ENCODE assay signal across 21 cellular contexts in genomic region chr15:95410757-95411156, GRCh38.
"Had no signal": no experiment of that assay in that cellular context is flagged by ENCODE, and none has a peak within 500 bp of the region (broad histone marks: within the 10 kb centered on the region; RNA-seq: fewer than 3 reads in every experiment).

No MANE protein-coding gene starts in this region.

- H3K27ac ChIP-seq: colonic mucosa, prostate gland, sigmoid colon, WERI-Rb-1 had no signal

- H3K4me1 ChIP-seq: colonic mucosa, prostate gland had no signal

- H3K4me3 ChIP-seq: ascending aorta, colonic mucosa, lung, mucosa of descending colon, prostate gland, sigmoid colon had no signal

- H3K27me3 ChIP-seq: ascending aorta, colonic mucosa, sigmoid colon had no signal

- DNase-seq: activated CD4-positive, alpha-beta memory T cell treated with anti-CD3 and anti-CD28 coated beads, Interleukin-2, amount 10 ng/mL, durations not matched to agents 7 days and 5 days; activated CD4-positive, alpha-beta T cell treated with anti-CD3 and anti-CD28 coated beads for 36 hours; activated gamma-delta T cell treated with Interleukin-2 at 50 U/mL for 16 hours; activated naive CD8-positive, alpha-beta T cell treated with anti-CD3 and anti-CD28 coated beads, Interleukin-2, amount 10 ng/mL, durations not matched to agents 7 days and 5 days; activated T-cell treated with anti-CD3 and anti-CD28 coated beads, Interleukin-2, amount 50 U/mL, for 48 hours; colonic mucosa; effector CD4-positive, alpha-beta T cell; hypothalamus; left colon; mucosa of descending colon; naive thymus-derived CD8-positive, alpha-beta T cell; occipital lobe; sigmoid colon; stimulated activated CD4-positive, alpha-beta T cell treated with anti-CD3 and anti-CD28 coated beads, Interleukin-12 subunit alpha, Interleukin-12 subunit beta, amount 100 ng/mL, for 4 hours; stimulated activated naive CD4-positive, alpha-beta T cell; substantia nigra; SW 1271; WERI-Rb-1 had no signal

- H3K36me3 ChIP-seq: ascending aorta, colonic mucosa, prostate gland, sigmoid colon, WERI-Rb-1 had no signal
